In genomic region chr2:60555066-60555793, GRCh38 we compare ENCODE assay signal across 8 cellular contexts. TPM values are rescaled to one million over a fixed set of nuclear protein-coding genes. Genes with fewer than 3 reads are reported as not detected.
DNase-seq lines count a peak whose midpoint lies in the region; ATAC-seq, FAIRE-seq and TF ChIP-seq lines count a peak whose summit lies in the region.

No MANE protein-coding gene starts in this region.

- peak; percentile 64 for DNase-seq in Calu3
- peak; percentile 51 for DNase-seq in GM19239 (ENCODE audit: insufficient read length, low spot score)
- DNase-seq in NOMO-1 treated with DMSO at 0.1 percent for 48 hours (lab: John Stamatoyannopoulos, UW; ENCODE audit: unreplicated experiment) = peak; percentile 74
- peak; percentile 71 for DNase-seq in activated T-cell treated with anti-CD3 and anti-CD28 coated beads, Interleukin-2, amount 50 U/mL, for 24 hours
- DNase-seq in fibroblast of pulmonary artery (ENCODE audit: low read depth) = peak; percentile 80
- peak; percentile 49 for DNase-seq in occipital lobe (lab: John Stamatoyannopoulos, UW)
- DNase-seq in GM19240 (ENCODE audit: insufficient read length, low spot score) = no peak

- peak overlapping the region; percentile 83 for H3K4me3 Mint-ChIP-seq in Calu3 (ENCODE audit: low read depth, unreplicated experiment)
- peak overlapping the region; percentile 75 for H3K4me3 Mint-ChIP-seq in activated T-cell treated with anti-CD3 and anti-CD28 coated beads, Interleukin-2, amount 50 U/mL, for 24 hours

- peak; percentile 35 for ATAC-seq in HG03432 (IDR thresholded peaks at IDR 0.05; ENCODE audit: unreplicated experiment)

- H3K36me3 Mint-ChIP-seq in Calu3 (ENCODE audit: insufficient read depth, unreplicated experiment) = peaks cover 40% of the 10 kb centered on the region
- H3K36me3 Mint-ChIP-seq in activated T-cell treated with anti-CD3 and anti-CD28 coated beads, Interleukin-2, amount 50 U/mL, for 24 hours (ENCODE audit: low read depth) = no peaks in the 10 kb centered on the region

- intact Hi-C loops in Calu3 (cut with micrococcal nuclease; ENCODE audit: unreplicated experiment) = loop anchor here (10.0 kb wide), 1 partner anchor 870 kb away; no protein-coding TSS in a partner anchor

- peak; percentile 23 for TF ChIP-seq CTCF in Calu3 (IDR thresholded peaks at IDR 0.05; ENCODE audit: unreplicated experiment)
- TF ChIP-seq CTCF in fibroblast of pulmonary artery (IDR thresholded peaks at IDR 0.05; ENCODE audit: low read length, missing control alignments) = peak; percentile 46

- peaks cover 83% of the 10 kb centered on the region for H3K27me3 Mint-ChIP-seq in Calu3 (ENCODE audit: unreplicated experiment)
- peaks cover 78% of the 10 kb centered on the region for H3K27me3 Mint-ChIP-seq in activated T-cell treated with anti-CD3 and anti-CD28 coated beads, Interleukin-2, amount 50 U/mL, for 24 hours

- H3K27ac Mint-ChIP-seq in Calu3 (ENCODE audit: unreplicated experiment) = no peak overlapping the region
- H3K27ac Mint-ChIP-seq in activated T-cell treated with anti-CD3 and anti-CD28 coated beads, Interleukin-2, amount 50 U/mL, for 24 hours = peak overlapping the region; percentile 35

- BruUV-seq in Calu3 (replicated peaks; lab: Mats Ljungman, UMichigan) = no TSS peak

- CTCF ChIA-PET in Calu3 (lab: Charles Lee) = no interaction called here

- FAIRE-seq in GM19239 (lab: Jason Lieb, UNC) = peak; percentile 93

- peak overlapping the region; percentile 72 for H3K4me3 ChIP-seq in fibroblast of pulmonary artery (replicated peaks; ENCODE audit: low read depth, low read length)

- no peaks in the 10 kb centered on the region for H3K9me3 Mint-ChIP-seq in Calu3 (ENCODE audit: low read depth, unreplicated experiment)
- H3K9me3 Mint-ChIP-seq in activated T-cell treated with anti-CD3 and anti-CD28 coated beads, Interleukin-2, amount 50 U/mL, for 24 hours = no peaks in the 10 kb centered on the region

- peaks cover 33% of the 10 kb centered on the region for H3K4me1 Mint-ChIP-seq in Calu3 (ENCODE audit: low read depth, unreplicated experiment)
- peaks cover 42% of the 10 kb centered on the region for H3K4me1 Mint-ChIP-seq in activated T-cell treated with anti-CD3 and anti-CD28 coated beads, Interleukin-2, amount 50 U/mL, for 24 hours (ENCODE audit: low read depth)

RNA-seq across cellular contexts. Expression of gene BCL11A, which starts 1.8 kb away (rescaled TPM):
- total RNA-seq in Calu3 (2022) = 8.1 and 8.5 TPM in 2 replicates
- total RNA-seq in occipital lobe = 128 TPM

Comparison
In these comparisons a context has a peak if more than half of its experiments do, and no peak if none do; other contexts are left out.
1. RNA of gene BCL11A, which starts 1.8 kb away (total RNA-seq): 128 TPM in occipital lobe (single experiment); 8.1 to 8.5 TPM in Calu3; every median in the first group is over 10 times any median in the second.